Comparison of ENCODE assay signal across 9 cellular contexts in the genomic region with DNA sequence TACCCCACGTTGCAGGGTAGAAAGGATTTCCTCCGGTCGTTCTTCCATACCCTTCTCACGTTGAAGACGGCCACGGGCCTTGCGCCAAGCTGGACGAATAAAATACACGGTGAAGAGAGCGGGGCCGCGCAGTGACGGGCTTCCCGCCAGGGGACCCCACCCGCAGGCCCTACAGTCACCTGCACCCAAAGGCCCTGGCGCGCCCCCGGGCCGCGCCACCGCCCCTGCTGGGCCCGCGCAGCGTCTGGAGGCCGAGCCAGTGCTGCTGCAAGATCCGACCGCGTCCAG. TPM values are rescaled to one million over a fixed set of nuclear protein-coding genes. Genes with fewer than 3 reads are reported as not detected.
DNase-seq lines count a peak whose midpoint lies in the region; ATAC-seq, FAIRE-seq and TF ChIP-seq lines count a peak whose summit lies in the region.
"Had no signal": no experiment of that assay in that cellular context is flagged by ENCODE, and none has a peak within 500 bp of the region (broad histone marks: within the 10 kb centered on the region; RNA-seq: fewer than 3 reads in every experiment).

No MANE protein-coding gene starts in this region.

- 0 to 1% methylated on average over 27 to 28 of the region's 28 CpGs for WGBS in esophagus, 2 donors
- 0% methylated on average over 22 to 28 of the region's 28 CpGs for WGBS in pancreas, 2 donors

- no peaks in the 10 kb centered on the region for H3K36me3 ChIP-seq in CD8-positive, alpha-beta T cell (ENCODE audit: insufficient read depth, low read length)
- H3K36me3 ChIP-seq in PC-9 (ENCODE audit: low read depth) (0 out of 2 replicates have a peak, but pooled peaks cover 7% of the 10 kb centered on the region), esophagus (ENCODE audit: control insufficient read depth in 2 of 2, insufficient read depth in 2 of 2, low read length in 1 of 2) (peaks cover 0 to 6% of the 10 kb centered on the region in 2 donors), pancreas (no peaks in the 10 kb centered on the region)

- peak overlapping the region; percentile 99 for H2AFZ ChIP-seq in PC-9

- H3K9me3 ChIP-seq in CD8-positive, alpha-beta T cell (ENCODE audit: low read length): no peaks in the 10 kb centered on the region
- H3K9me3 ChIP-seq in PC-9 (ENCODE audit: insufficient read depth, low read depth) (no peaks in the 10 kb centered on the region), esophagus (ENCODE audit: control insufficient read depth in 2 of 2, insufficient read depth in 1 of 2, low read depth in 1 of 2, low read length in 1 of 2) (no peaks in the 10 kb centered on the region), pancreas (no peaks in the 10 kb centered on the region)

- BruUV-seq in PC-9 (replicated peaks; lab: Mats Ljungman, UMichigan): no TSS peak

- peaks cover 21% of the 10 kb centered on the region for H3K4me1 ChIP-seq in CD8-positive, alpha-beta T cell (ENCODE audit: insufficient read depth, low read length)
- H3K4me1 ChIP-seq in PC-9 (replicated peaks; ENCODE audit: insufficient read depth) (peaks cover 16% of the 10 kb centered on the region), esophagus (ENCODE audit: control insufficient read depth in 2 of 2, insufficient read depth in 2 of 2, low read length in 1 of 2) (peaks cover 2 to 3% of the 10 kb centered on the region in 2 donors), pancreas (peaks cover 0 to 17% (median 14%) of the 10 kb centered on the region in 3 donors)

- POLR2A ChIA-PET in CD8-positive, alpha-beta T cell (lab: Charles Lee): no interaction called here
- POLR2A ChIA-PET in PC-9 (lab: Charles Lee; ENCODE audit: unreplicated experiment): no interaction called here

- H3F3A ChIP-seq in PC-9 (ENCODE audit: insufficient read depth, low read depth): peaks cover 12% of the 10 kb centered on the region; the same call in 1 of the 2 replicates

- peaks cover 39% of the 10 kb centered on the region for H3K79me2 ChIP-seq in PC-9 (ENCODE audit: low read depth)

- intact Hi-C loops in CD8-positive, alpha-beta T cell (cut with DNase I, micrococcal nuclease): loop anchor here (1.0 to 5.0 kb wide), 8 partner anchors 65 to 1060 kb away; a partner anchor contains a TSS
- intact Hi-C loops in PC-9 (cut with micrococcal nuclease; ENCODE audit: unreplicated experiment) (loop anchor here (5.0 kb wide), 1 partner anchor 145 kb away; a partner anchor contains a TSS), pancreas (cut with DNase I) (no loop called here)

- no peaks in the 10 kb centered on the region for H3K27me3 Mint-ChIP-seq in CD8-positive, alpha-beta T cell (ENCODE audit: low read depth)

- no peaks in the 10 kb centered on the region for H3K27me3 ChIP-seq in CD8-positive, alpha-beta T cell (ENCODE audit: insufficient read depth, low read length)
- H3K27me3 ChIP-seq in PC-9 (ENCODE audit: insufficient read depth, low read depth) (no peaks in the 10 kb centered on the region), esophagus (ENCODE audit: control insufficient read depth in 1 of 2, insufficient read depth in 2 of 2, low read length in 2 of 2) (no peaks in the 10 kb centered on the region), pancreas (no peaks in the 10 kb centered on the region)

- peak overlapping the region; percentile 92 for H3K27ac Mint-ChIP-seq in CD8-positive, alpha-beta T cell

- peak overlapping the region; percentile 92 for H3K27ac ChIP-seq in CD8-positive, alpha-beta T cell (ENCODE audit: low read depth, low read length)
- H3K27ac ChIP-seq in PC-9 (no peak overlapping the region), esophagus (ENCODE audit: low read depth in 2 of 2, low read length in 1 of 2) (peak overlapping the region in 1 of 2 donors; percentile 90), pancreas (peak overlapping the region; percentile 53 to 95 (median 84))

- no peaks in the 10 kb centered on the region for H3K9me2 ChIP-seq in PC-9 (ENCODE audit: insufficient read depth)

- H3K4me1 Mint-ChIP-seq in CD8-positive, alpha-beta T cell (ENCODE audit: low read depth): peaks cover 49% of the 10 kb centered on the region

- CTCF ChIA-PET in CD8-positive, alpha-beta T cell (lab: Charles Lee): no interaction called here
- CTCF ChIA-PET in PC-9 (lab: Charles Lee): interaction anchor here (0.7 kb wide), 1 partner anchor 27 kb away, joined by 10 read pairs; no protein-coding TSS in a partner anchor

- ATAC-seq in CD8-positive, alpha-beta T cell: no peak
- no peak for ATAC-seq in pancreas
- ATAC-seq in GM18870 (IDR thresholded peaks at IDR 0.05; ENCODE audit: unreplicated experiment): no peak
- ATAC-seq in GM18868 (IDR thresholded peaks at IDR 0.05; ENCODE audit: unreplicated experiment): no peak

- FAIRE-seq in pancreas (lab: Jason Lieb, UNC): no peak

- H3K9me3 Mint-ChIP-seq in CD8-positive, alpha-beta T cell: no peaks in the 10 kb centered on the region

- no peak for DNase-seq in CD8-positive, alpha-beta T cell
- DNase-seq in PC-9 (no peak), pancreas (no peak), HK-2 (ENCODE audit: unreplicated experiment) (no peak)
- DNase-seq in NK-92 treated with Interleukin-12 subunit alpha and Interleukin-12 subunit beta, amount 100 ng/mL, for 24 hours (lab: John Stamatoyannopoulos, UW): no peak

- no peaks in the 10 kb centered on the region for H4K20me1 ChIP-seq in PC-9 (ENCODE audit: insufficient read depth)

- peaks cover 31% of the 10 kb centered on the region for H3K36me3 Mint-ChIP-seq in CD8-positive, alpha-beta T cell

- peak overlapping the region; percentile 92 for H3K4me2 ChIP-seq in PC-9

- TF ChIP-seq CTCF in CD8-positive, alpha-beta T cell (IDR thresholded peaks at IDR 0.05): no peak
- no peak for TF ChIP-seq CTCF in PC-9 (conservative IDR thresholded peaks at IDR 0.05)
- no peak for TF ChIP-seq CTCF in pancreas (IDR thresholded peaks at IDR 0.05)

- H3K4me3 Mint-ChIP-seq in CD8-positive, alpha-beta T cell: peak overlapping the region; percentile 90

- peak overlapping the region; percentile 84 for H3K4me3 ChIP-seq in CD8-positive, alpha-beta T cell (ENCODE audit: low read depth, low read length)
- H3K4me3 ChIP-seq in PC-9: peak overlapping the region; percentile 80
- H3K4me3 ChIP-seq in esophagus (ENCODE audit: low read depth in 1 of 2, low read length in 2 of 2): peak overlapping the region; percentile 81 to 99
- peak overlapping the region; percentile 63 to 73 (median 70) for H3K4me3 ChIP-seq in pancreas

RNA-seq across cellular contexts. Expression of a gene that starts 0.2 kb away (rescaled TPM):
- 1 to 10 TPM; 1.0 to 1.3 TPM for total RNA-seq in CD8-positive, alpha-beta T cell
- 2.2 and 3.9 TPM in 2 replicates for total RNA-seq in PC-9 (2021)
- under 1 TPM; 0.16 to 0.41 TPM for polyA plus RNA-seq in esophagus
- 1 to 10 TPM in 1 of 6 donors, under 1 TPM in 5; 0.37 to 2.5 (median 0.71) TPM for total RNA-seq in pancreas
- polyA plus RNA-seq in pancreas: 1 to 10 TPM; 1.3 to 7.1 TPM
- total RNA-seq: pulmonary artery endothelial cell had no signal

RNA-seq across cellular contexts. Expression of a gene that starts 0.9 kb away (rescaled TPM):
- total RNA-seq in CD8-positive, alpha-beta T cell: 10 to 100 TPM; 20.2 to 20.8 TPM
- total RNA-seq in PC-9 (2021) (17.9 and 32.6 TPM in 2 replicates), pancreas (10 to 100 TPM in 3 of 6 donors, 1 to 10 TPM in 3; 6.0 to 13.3 (median 10.0) TPM)
- polyA plus RNA-seq in esophagus (10 to 100 TPM; 19.7 to 22.4 TPM), pancreas (10 to 100 TPM in 1 of 2 donors, 1 to 10 TPM in 1; 7.5 to 14.3 TPM)

Comparison
In these comparisons a context has a peak if more than half of its experiments do, and no peak if none do; other contexts are left out.
1. intact Hi-C loops: an anchor here in CD8-positive, alpha-beta T cell (1.0 to 5.0 kb wide) and PC-9 (5.0 kb wide); none called in pancreas.